In genomic region chr4:30553721-30554120, GRCh38 we compare ENCODE assay signal across 24 cellular contexts.
"Had no signal": no experiment of that assay in that cellular context is flagged by ENCODE, and none has a peak within 500 bp of the region (broad histone marks: within the 10 kb centered on the region; RNA-seq: fewer than 3 reads in every experiment).

No MANE protein-coding gene starts in this region.

- H3K4me3 ChIP-seq: cardiac muscle cell, gastrocnemius medialis, left ventricle myocardium inferior, mucosa of descending colon, prostate gland, right atrium auricular region, stomach, upper lobe of right lung had no signal

- H3K4me3 Mint-ChIP-seq: activated naive CD4-positive, alpha-beta T cell treated with anti-CD3 and anti-CD28 coated beads, Interleukin-2, amount 50 U/mL, for 24 hours; endodermal cell; naive B cell; neural crest cell; T-helper 17 cell had no signal

- H3K27ac ChIP-seq: cardiac muscle cell, epithelial cell of prostate, gastrocnemius medialis, left ventricle myocardium inferior, prostate gland, right atrium auricular region, stomach, upper lobe of right lung, WERI-Rb-1 had no signal

- H3K27me3 Mint-ChIP-seq: activated naive CD4-positive, alpha-beta T cell treated with anti-CD3 and anti-CD28 coated beads, Interleukin-2, amount 50 U/mL, for 24 hours; naive B cell; T-helper 17 cell had no signal

- H3K36me3 Mint-ChIP-seq: activated naive CD4-positive, alpha-beta T cell treated with anti-CD3 and anti-CD28 coated beads, Interleukin-2, amount 50 U/mL, for 24 hours; naive B cell had no signal

- H3K27ac Mint-ChIP-seq: activated naive CD4-positive, alpha-beta T cell treated with anti-CD3 and anti-CD28 coated beads, Interleukin-2, amount 50 U/mL, for 24 hours; endodermal cell; naive B cell; T-helper 17 cell had no signal

- H3K9me3 Mint-ChIP-seq: activated naive CD4-positive, alpha-beta T cell treated with anti-CD3 and anti-CD28 coated beads, Interleukin-2, amount 50 U/mL, for 24 hours had no signal

- DNase-seq: activated CD4-positive, alpha-beta T cell treated with anti-CD3 and anti-CD28 coated beads for 1 hour; activated CD8-positive, alpha-beta memory T cell treated with anti-CD3 and anti-CD28 coated beads for 24 hours; activated CD8-positive, alpha-beta memory T cell treated with anti-CD3 and anti-CD28 coated beads, Interleukin-2, amount 50 U/mL, for 48 hours; activated effector memory CD4-positive, alpha-beta T cell treated with Interleukin-2 at 50 U/mL for 16 hours; activated T-cell treated with anti-CD3 and anti-CD28 coated beads, Interleukin-2, amount 50 U/mL, for 48 hours; amniotic stem cell; endodermal cell; gastrocnemius medialis; head of caudate nucleus; left ventricle myocardium inferior; mammary epithelial cell; mucosa of descending colon; naive B cell; stimulated activated CD4-positive, alpha-beta T cell treated with anti-CD3 and anti-CD28 coated beads, Interleukin-2, amount 100 ng/mL, for 48 hours; stomach; T-helper 17 cell; upper lobe of right lung; WERI-Rb-1 had no signal

- H3K27me3 ChIP-seq: cardiac muscle cell, gastrocnemius medialis, right atrium auricular region, stomach, upper lobe of right lung had no signal

- ATAC-seq: gastrocnemius medialis, mucosa of descending colon, T-helper 17 cell, upper lobe of right lung had no signal

- H3K4me1 Mint-ChIP-seq: activated naive CD4-positive, alpha-beta T cell treated with anti-CD3 and anti-CD28 coated beads, Interleukin-2, amount 50 U/mL, for 24 hours; naive B cell; neural crest cell; T-helper 17 cell had no signal
